In genomic region chr16:83954577-83955016, GRCh38 we compare ENCODE assay signal across 8 cellular contexts. TPM values are rescaled to one million over a fixed set of nuclear protein-coding genes. Genes with fewer than 3 reads are reported as not detected.
DNase-seq lines count a peak whose midpoint lies in the region; ATAC-seq and TF ChIP-seq lines count a peak whose summit lies in the region.

No MANE protein-coding gene starts in this region.

- ATAC-seq in RWPE2 (ENCODE audit: low read depth) = 0 out of 3 replicates have a peak, but pooled peaks have one; percentile 17

- H3K9me3 ChIP-seq in ES-I3 (ENCODE audit: control insufficient read depth, insufficient read depth, low read length) (no peaks in the 10 kb centered on the region), RWPE2 (ENCODE audit: severe bottlenecking) (no peaks in the 10 kb centered on the region)

- H3K36me3 ChIP-seq in ES-I3 (ENCODE audit: insufficient read depth, low read length) = no peaks in the 10 kb centered on the region
- peaks cover 7% of the 10 kb centered on the region for H3K36me3 ChIP-seq in RWPE2 (ENCODE audit: low read depth)

- TF ChIP-seq CTCF in RWPE2 (IDR thresholded peaks at IDR 0.05; ENCODE audit: poor library complexity, severe bottlenecking) (no peak), fibroblast of villous mesenchyme (IDR thresholded peaks at IDR 0.05; ENCODE audit: insufficient read depth, low read depth, low read length) (no peak)

- DNase-seq in RWPE2 (ENCODE audit: low spot score) (no peak), fibroblast of villous mesenchyme (ENCODE audit: low read depth) (peak; percentile 54), pons (ENCODE audit: low spot score) (peak; percentile 18), NCI-H187 treated with DMSO at 0.1 percent for 48 hours (lab: John Stamatoyannopoulos, UW) (no peak)
- no peak for DNase-seq in stimulated activated CD4-positive, alpha-beta T cell treated with anti-CD3 and anti-CD28 coated beads, Interleukin-12 subunit alpha, Interleukin-12 subunit beta, amount 100 ng/mL, for 4 hours
- no peak for DNase-seq in stimulated activated naive CD4-positive, alpha-beta T cell (lab: John Stamatoyannopoulos, UW)
- DNase-seq in stimulated activated naive CD4-positive, alpha-beta T cell treated with Interleukin-2 at 50 U/mL for 16 hours (lab: John Stamatoyannopoulos, UW) = no peak

- H3K27me3 ChIP-seq in RWPE2 (ENCODE audit: insufficient read depth, poor library complexity, severe bottlenecking) = no peaks in the 10 kb centered on the region

- peak overlapping the region; percentile 74; the same call in 1 of the 2 replicates for H3K9ac ChIP-seq in ES-I3 (ENCODE audit: low read depth, low read length)

- no peak overlapping the region for H3K4me3 ChIP-seq in RWPE2 (ENCODE audit: severe bottlenecking)
- no peak overlapping the region for H3K4me3 ChIP-seq in fibroblast of villous mesenchyme (ENCODE audit: low read depth, low read length)

- H3K4me1 ChIP-seq in ES-I3 (ENCODE audit: insufficient read depth, low read length) (no peaks in the 10 kb centered on the region; the same call in 1 of the 2 replicates), RWPE2 (ENCODE audit: insufficient read depth, poor library complexity, severe bottlenecking) (peaks cover 10% of the 10 kb centered on the region)

- no peak overlapping the region for H3K27ac ChIP-seq in RWPE2 (ENCODE audit: poor library complexity, severe bottlenecking)

RNA-seq across cellular contexts. Expression of gene OSGIN1, which starts 1.6 kb away (rescaled TPM):
- 3.2 and 6.5 TPM in 2 replicates for total RNA-seq in fibroblast of villous mesenchyme

RNA-seq across cellular contexts. Expression of gene NECAB2, which starts 13.4 kb away (rescaled TPM):
- total RNA-seq in fibroblast of villous mesenchyme = not detected in 2 replicates

RNA-seq across cellular contexts. Expression of gene MLYCD, which starts 55.7 kb away (rescaled TPM):
- total RNA-seq in fibroblast of villous mesenchyme = 2.6 and 3.2 TPM in 2 replicates

Comparison
In these comparisons a context has a peak if more than half of its experiments do, and no peak if none do; other contexts are left out.
1. DNase-seq: peak in fibroblast of villous mesenchyme (single experiment) and pons (single experiment); none in RWPE2 (single experiment), NCI-H187 treated with DMSO at 0.1 percent for 48 hours (single experiment), stimulated activated CD4-positive, alpha-beta T cell treated with anti-CD3 and anti-CD28 coated beads, Interleukin-12 subunit alpha, Interleukin-12 subunit beta, amount 100 ng/mL, for 4 hours (single experiment), stimulated activated naive CD4-positive, alpha-beta T cell (0 of 6) and stimulated activated naive CD4-positive, alpha-beta T cell treated with Interleukin-2 at 50 U/mL for 16 hours (single experiment).